9 cellular contexts compared by ENCODE assay signal in genomic region chr17:48067808-48068207, GRCh38. TPM values are rescaled to one million over a fixed set of nuclear protein-coding genes. Genes with fewer than 3 reads are reported as not detected.
DNase-seq lines count a peak whose midpoint lies in the region; ATAC-seq and TF ChIP-seq lines count a peak whose summit lies in the region.
"Not testable (repeated sequence)": the region's sequence is repeated elsewhere in the genome, so short reads cannot be mapped to it uniquely, and the experiment has no call there.
"Had no signal": no experiment of that assay in that cellular context is flagged by ENCODE, and none has a peak within 500 bp of the region (broad histone marks: within the 10 kb centered on the region; RNA-seq: fewer than 3 reads in every experiment).

No MANE protein-coding gene starts in this region.

- peaks cover 24% of the 10 kb centered on the region for H3K4me1 Mint-ChIP-seq in HFFc6 (ENCODE audit: low read depth)

- H3K27me3 Mint-ChIP-seq in HFFc6 (ENCODE audit: insufficient read depth): not testable (repeated sequence)

- intact Hi-C loops in prostate gland (cut with DNase I): not testable (repeated sequence)

- H4K20me1 ChIP-seq in smooth muscle cell (ENCODE audit: low read depth): peaks cover 13% of the 10 kb centered on the region

- not testable (repeated sequence) for TF ChIP-seq EP300 in gastroesophageal sphincter (IDR thresholded peaks at IDR 0.05)

- peak overlapping the region; percentile 38; the same call in 1 of the 2 replicates for H3K27ac Mint-ChIP-seq in HFFc6

- not testable (repeated sequence) for H3K9me3 ChIP-seq in RWPE2 (ENCODE audit: severe bottlenecking); gastroesophageal sphincter; liver (ENCODE audit: control insufficient read depth in 4 of 4, low read length in 3 of 4); prostate gland; smooth muscle cell (replicated peaks; ENCODE audit: low read depth)

- H3K4me2 ChIP-seq in smooth muscle cell: not testable (repeated sequence)

- TF ChIP-seq POLR2A in gastroesophageal sphincter (IDR thresholded peaks at IDR 0.05); prostate gland (IDR thresholded peaks at IDR 0.05): not testable (repeated sequence)

- not testable (repeated sequence) for H3K9me3 Mint-ChIP-seq in HFFc6

- H3K79me2 ChIP-seq in smooth muscle cell (ENCODE audit: low read depth): not testable (repeated sequence)

- not testable (repeated sequence) for H2AFZ ChIP-seq in smooth muscle cell (ENCODE audit: low read depth)

- H3K4me3 ChIP-seq in RWPE2 (ENCODE audit: severe bottlenecking); epithelial cell of esophagus (ENCODE audit: low read length); gastroesophageal sphincter; liver (ENCODE audit: low read depth in 1 of 3, low read length in 3 of 3); prostate gland; smooth muscle cell: not testable (repeated sequence)

- ATAC-seq in RWPE2 (ENCODE audit: low read depth) (peak; percentile 8; the same call in 1 of the 3 replicates), gastroesophageal sphincter (peak; percentile 53)

- H3F3A ChIP-seq in smooth muscle cell (ENCODE audit: low read depth): peaks cover 33% of the 10 kb centered on the region

- peak in 1 of 2 donors; percentile 14 for TF ChIP-seq RAD21 in liver (IDR thresholded peaks at IDR 0.05)

- H3K27me3 ChIP-seq in RWPE2 (ENCODE audit: insufficient read depth, poor library complexity, severe bottlenecking); gastroesophageal sphincter; liver (ENCODE audit: control insufficient read depth in 4 of 4, insufficient read depth in 4 of 4, low read length in 3 of 4); prostate gland (replicated peaks; ENCODE audit: insufficient read depth); smooth muscle cell (ENCODE audit: low read depth): not testable (repeated sequence)

- peaks cover 84% of the 10 kb centered on the region for H3K36me3 ChIP-seq in RWPE2 (ENCODE audit: low read depth)
- H3K36me3 ChIP-seq in gastroesophageal sphincter: peaks cover 0 to 97% of the 10 kb centered on the region in 2 donors
- not testable (repeated sequence) for H3K36me3 ChIP-seq in liver (ENCODE audit: control insufficient read depth in 4 of 4, insufficient read depth in 3 of 4, low read depth in 1 of 4, low read length in 3 of 4); prostate gland; smooth muscle cell (ENCODE audit: low read depth)

- H3K36me3 Mint-ChIP-seq in HFFc6 (ENCODE audit: low read depth): peaks cover 26% of the 10 kb centered on the region

- H3K4me3 Mint-ChIP-seq in HFFc6: not testable (repeated sequence)

- not testable (repeated sequence) for H3K4me1 ChIP-seq in RWPE2 (ENCODE audit: insufficient read depth, poor library complexity, severe bottlenecking); prostate gland (replicated peaks); smooth muscle cell (ENCODE audit: low read depth)
- H3K4me1 ChIP-seq in gastroesophageal sphincter (peaks cover 0 to 43% (median 0%) of the 10 kb centered on the region in 3 donors), liver (ENCODE audit: control insufficient read depth in 4 of 4, insufficient read depth in 4 of 4, low read length in 3 of 4) (peaks cover 9 to 55% (median 48%) of the 10 kb centered on the region in 4 donors)

- not testable (repeated sequence) for DNase-seq in HFFc6; RWPE2 (ENCODE audit: low spot score); smooth muscle cell (lab: John Stamatoyannopoulos, UW; ENCODE audit: unreplicated experiment)
- DNase-seq in epithelial cell of esophagus (ENCODE audit: low read depth) (peak; percentile 54), prostate gland (ENCODE audit: low spot score) (peak; percentile 30)

- WGBS in gastroesophageal sphincter (ENCODE audit: low coverage in 1 of 2), 2 donors: 67 to 100% methylated on average over 1 of the region's 2 CpGs
- 32% methylated on average over 2 of the region's 2 CpGs for WGBS in liver
- WGBS in prostate gland: 57% methylated on average over 2 of the region's 2 CpGs
- WGBS in smooth muscle cell (ENCODE audit: low lambda C conversion rate): 90% methylated on average over 2 of the region's 2 CpGs

- TF ChIP-seq CTCF in 22Rv1 (IDR thresholded peaks at IDR 0.05); HFFc6 (IDR thresholded peaks at IDR 0.05); RWPE2 (IDR thresholded peaks at IDR 0.05; ENCODE audit: poor library complexity, severe bottlenecking); epithelial cell of esophagus (IDR thresholded peaks at IDR 0.05; ENCODE audit: insufficient read depth, low read depth, low read length, missing control alignments); gastroesophageal sphincter (IDR thresholded peaks at IDR 0.05); liver (IDR thresholded peaks at IDR 0.05; ENCODE audit: low read depth, low read length, missing input control); prostate gland (IDR thresholded peaks at IDR 0.05); smooth muscle cell (IDR thresholded peaks at IDR 0.05; ENCODE audit: borderline replicate concordance, insufficient read depth, poor library complexity, severe bottlenecking): not testable (repeated sequence)

- H3K9ac ChIP-seq in liver (ENCODE audit: low read depth in 1 of 2, low read length in 2 of 2); smooth muscle cell (ENCODE audit: low read depth): not testable (repeated sequence)

- H3K27ac ChIP-seq in 22Rv1: peak overlapping the region; percentile 14; the same call in 1 of the 2 replicates
- H3K27ac ChIP-seq in RWPE2 (ENCODE audit: poor library complexity, severe bottlenecking): not testable (repeated sequence)
- peak overlapping the region in 1 of 4 donors; percentile 6 for H3K27ac ChIP-seq in gastroesophageal sphincter
- peak overlapping the region; percentile 3 to 47 for H3K27ac ChIP-seq in liver (ENCODE audit: low read depth in 1 of 2, low read length in 2 of 2)
- H3K27ac ChIP-seq in prostate gland: peak overlapping the region in 1 of 2 donors; percentile 6
- peak overlapping the region; percentile 7 for H3K27ac ChIP-seq in smooth muscle cell (ENCODE audit: low read depth)

TF ChIP-seq in liver, 16 proteins besides CTCF, POLR2A, EP300 and RAD21:
- TF ChIP-seq, protein P1, sequence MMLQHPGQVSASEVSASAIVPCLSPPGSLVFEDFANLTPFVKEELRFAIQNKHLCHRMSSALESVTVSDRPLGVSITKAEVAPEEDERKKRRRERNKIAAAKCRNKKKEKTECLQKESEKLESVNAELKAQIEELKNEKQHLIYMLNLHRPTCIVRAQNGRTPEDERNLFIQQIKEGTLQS (IDR thresholded peaks at IDR 0.05): peak; percentile 22
- TF ChIP-seq RXRA (IDR thresholded peaks at IDR 0.05): peak in 1 of 2 donors; percentile 23
- TF ChIP-seq EGR1 (IDR thresholded peaks at IDR 0.05; ENCODE audit: low read depth in 2 of 2): peak; percentile 14 to 31
- peak in 1 of 2 donors; percentile 13 for TF ChIP-seq JUND (IDR thresholded peaks at IDR 0.05)
- peak; percentile 5 for TF ChIP-seq SP1 (IDR thresholded peaks at IDR 0.05)
- peak in 1 of 2 donors; percentile 19 for TF ChIP-seq HNF4A (conservative IDR thresholded peaks at IDR 0.05)
- peak; percentile 21 for TF ChIP-seq MAX (IDR thresholded peaks at IDR 0.05)

RNA-seq across cellular contexts. Expression of gene NFE2L1, which starts 19.6 kb away (rescaled TPM):
- 100 to 1,000 TPM; 181 to 207 (median 193) TPM for total RNA-seq in HFFc6 (2021; fragmentation: NEBNext Ultra II Directional; extraction: Animal tissue kit (Norgen Biotek cat#: 25700))
- 100 to 1,000 TPM; 166 to 289 (median 182) TPM for total RNA-seq in gastroesophageal sphincter
- total RNA-seq in liver: 10 to 100 TPM; 37.5 to 79.5 TPM
- polyA plus RNA-seq in liver: 10 to 100 TPM; 14.3 to 77.7 TPM
- total RNA-seq in prostate gland: 100 to 1,000 TPM in 1 of 2 donors, 10 to 100 TPM in 1; 87.8 to 244 TPM
- total RNA-seq in smooth muscle cell: 101 and 103 TPM in 2 replicates
- polyA plus RNA-seq in smooth muscle cell: 61.0 and 67.6 TPM in 2 replicates

RNA-seq across cellular contexts. Expression of gene COPZ2, which starts 30.2 kb away (rescaled TPM):
- total RNA-seq in HFFc6 (2021; fragmentation: NEBNext Ultra II Directional; extraction: Animal tissue kit (Norgen Biotek cat#: 25700)): 100 to 1,000 TPM; 209 to 260 (median 211) TPM
- 10 to 100 TPM; 40.6 to 75.5 (median 49.4) TPM for total RNA-seq in gastroesophageal sphincter
- total RNA-seq in liver: 10 to 100 TPM in 1 of 2 donors, 1 to 10 TPM in 1; 2.6 to 13.3 TPM
- polyA plus RNA-seq in liver: 10 to 100 TPM; 22.4 to 38.1 TPM
- 10 to 100 TPM; 18.1 to 18.5 TPM for total RNA-seq in prostate gland
- 70.6 and 91.8 TPM in 2 replicates for total RNA-seq in smooth muscle cell
- polyA plus RNA-seq in smooth muscle cell: 193 and 257 TPM in 2 replicates
- total RNA-seq: G401 had no signal

RNA-seq across cellular contexts. Expression of gene CBX1, which starts 33.5 kb away (rescaled TPM):
- total RNA-seq in HFFc6 (2021; fragmentation: NEBNext Ultra II Directional; extraction: Animal tissue kit (Norgen Biotek cat#: 25700)): 10 to 100 TPM; 62.2 to 82.1 (median 74.0) TPM
- total RNA-seq in gastroesophageal sphincter (10 to 100 TPM; 46.0 to 59.3 (median 55.0) TPM), liver (10 to 100 TPM in 1 of 2 donors, 1 to 10 TPM in 1; 9.9 to 11.6 TPM), prostate gland (10 to 100 TPM; 35.0 to 43.7 TPM), smooth muscle cell (63.4 and 72.7 TPM in 2 replicates)
- polyA plus RNA-seq in liver (1 to 10 TPM; 3.4 to 9.4 TPM), smooth muscle cell (32.7 and 35.6 TPM in 2 replicates)

RNA-seq across cellular contexts. Expression of gene SNX11, which starts 39.8 kb away (rescaled TPM):
- 10 to 100 TPM; 16.5 to 21.9 (median 19.6) TPM for total RNA-seq in HFFc6 (2021; fragmentation: NEBNext Ultra II Directional; extraction: Animal tissue kit (Norgen Biotek cat#: 25700))
- total RNA-seq in gastroesophageal sphincter (10 to 100 TPM; 12.4 to 20.5 (median 16.8) TPM), liver (10 to 100 TPM in 1 of 2 donors, 1 to 10 TPM in 1; 7.9 to 11.4 TPM), prostate gland (10 to 100 TPM; 15.2 to 16.0 TPM), smooth muscle cell (9.9 and 15.3 TPM in 2 replicates)
- polyA plus RNA-seq in liver (1 to 10 TPM; 6.4 to 9.1 TPM), smooth muscle cell (22.7 and 22.9 TPM in 2 replicates)
